8 cellular contexts compared by ENCODE assay signal in genomic region chr7:150685219-150686029, GRCh38. TPM values are rescaled to one million over a fixed set of nuclear protein-coding genes. Genes with fewer than 3 reads are reported as not detected.
DNase-seq lines count a peak whose midpoint lies in the region; ATAC-seq, FAIRE-seq and TF ChIP-seq lines count a peak whose summit lies in the region.

Gene GIMAP2 (plus strand): TSS chr7:150685706. CDS start chr7:150687060, 1,354 bp downstream.

- H3K27ac ChIP-seq in heart right ventricle, result peak within 1 kb of the TSS; percentile 55 to 94 (median 80)
- H3K27ac ChIP-seq in skin epidermis, result peak within 1 kb of the TSS; percentile 26 to 97 (median 83)

- no peak for TF ChIP-seq CTCF in heart right ventricle (IDR thresholded peaks at IDR 0.05)

- ATAC-seq in GM21381 (IDR thresholded peaks at IDR 0.05; ENCODE audit: unreplicated experiment) (peak; percentile 98), heart right ventricle (peak in 7 of 8 donors; percentile 61 to 92 (median 89))
- peak; percentile 89 for ATAC-seq in activated CD8-positive, alpha-beta T cell treated with anti-CD3 and anti-CD28 coated beads, Interleukin-2, amount 10 ng/mL, durations not matched to agents 7 days and 5 days

- H3K9me3 ChIP-seq in heart right ventricle, result peaks cover 0 to 5% (median 0%) of the 10 kb centered on the region in 11 donors

- no peaks in the 10 kb centered on the region for H3K27me3 Mint-ChIP-seq in activated CD8-positive, alpha-beta T cell treated with anti-CD3 and anti-CD28 coated beads, Interleukin-2, amount 10 ng/mL, durations not matched to agents 7 days and 5 days (ENCODE audit: low read depth)

- peaks cover 0 to 24% (median 5%) of the 10 kb centered on the region in 9 donors for H3K36me3 ChIP-seq in heart right ventricle

- peaks cover 76% of the 10 kb centered on the region for H3K4me1 Mint-ChIP-seq in activated CD8-positive, alpha-beta T cell treated with anti-CD3 and anti-CD28 coated beads, Interleukin-2, amount 10 ng/mL, durations not matched to agents 7 days and 5 days (ENCODE audit: low read depth)

- peak within 1 kb of the TSS; percentile 95 for H3K4me3 Mint-ChIP-seq in activated CD8-positive, alpha-beta T cell treated with anti-CD3 and anti-CD28 coated beads, Interleukin-2, amount 10 ng/mL, durations not matched to agents 7 days and 5 days

- 31 to 57% methylated on average over 6 of the region's 6 CpGs for WGBS in heart right ventricle, 2 donors

- peak within 1 kb of the TSS; percentile 97 for H3K27ac Mint-ChIP-seq in activated CD8-positive, alpha-beta T cell treated with anti-CD3 and anti-CD28 coated beads, Interleukin-2, amount 10 ng/mL, durations not matched to agents 7 days and 5 days

- H3K4me1 ChIP-seq in heart right ventricle, result peaks cover 0 to 45% (median 12%) of the 10 kb centered on the region in 9 donors

- H3K36me3 Mint-ChIP-seq in activated CD8-positive, alpha-beta T cell treated with anti-CD3 and anti-CD28 coated beads, Interleukin-2, amount 10 ng/mL, durations not matched to agents 7 days and 5 days (ENCODE audit: low read depth), result peaks cover 83% of the 10 kb centered on the region

- H3K4me3 ChIP-seq in GM08714 (ENCODE audit: low read length) (peak within 1 kb of the TSS; percentile 92), heart right ventricle (peak within 1 kb of the TSS; percentile 14 to 67 (median 52)), skin epidermis (peak within 1 kb of the TSS; percentile 15 to 47 (median 39))

- DNase-seq in HTR-8/SVneo (ENCODE audit: insufficient read length, low spot score) (peak; percentile 19), heart right ventricle (peak in 1 of 2 donors; percentile 23), cerebellum (ENCODE audit: low spot score) (no peak), NCI-H146 (lab: John Stamatoyannopoulos, UW) (no peak)
- DNase-seq in activated CD8-positive, alpha-beta T cell treated with anti-CD3 and anti-CD28 coated beads, Interleukin-2, amount 10 ng/mL, durations not matched to agents 7 days and 5 days, result peak; percentile 50

- no peaks in the 10 kb centered on the region for H3K27me3 ChIP-seq in heart right ventricle

- CTCF ChIA-PET in activated CD8-positive, alpha-beta T cell treated with anti-CD3 and anti-CD28 coated beads, Interleukin-2, amount 10 ng/mL, durations not matched to agents 7 days and 5 days (lab: Charles Lee), result interaction anchor here (0.7 to 2.8 kb wide), 19 partner anchors 9 to 274 kb away, joined by 3 to 9 read pairs (median 4); partner anchors contain the start of genes GIMAP1, GIMAP6 and GIMAP7

- POLR2A ChIA-PET in activated CD8-positive, alpha-beta T cell treated with anti-CD3 and anti-CD28 coated beads, Interleukin-2, amount 10 ng/mL, durations not matched to agents 7 days and 5 days (lab: Charles Lee), result interaction anchor here (0.7 to 2.3 kb wide), 20 partner anchors 9 to 236 kb away, joined by 3 to 15 read pairs (median 4); partner anchors contain the start of genes GIMAP1, GIMAP4, GIMAP5 and GIMAP7

- peaks cover 42% of the 10 kb centered on the region for H3K9me3 Mint-ChIP-seq in activated CD8-positive, alpha-beta T cell treated with anti-CD3 and anti-CD28 coated beads, Interleukin-2, amount 10 ng/mL, durations not matched to agents 7 days and 5 days (ENCODE audit: insufficient read depth)

- intact Hi-C loops in heart right ventricle (cut with DNase I), result loop anchor here in 2 of 10 donors (5.0 to 10.0 kb wide), 2 partner anchors 49 to 57 kb away; partner anchors contain the start of gene GIMAP5 (in 1 of the 2)

- FAIRE-seq in HTR-8/SVneo (lab: Jason Lieb, UNC), result no peak

RNA-seq across cellular contexts. Expression of gene GIMAP2, which starts in this region (rescaled TPM):
- total RNA-seq in activated CD8-positive, alpha-beta T cell treated with anti-CD3 and anti-CD28 coated beads, Interleukin-2, amount 10 ng/mL, durations not matched to agents 7 days and 5 days, result 10 to 100 TPM; 79.0 to 82.9 TPM
- total RNA-seq in heart right ventricle, result 10 to 100 TPM in 1 of 10 donors, 1 to 10 TPM in 9; 2.1 to 17.5 (median 4.6) TPM
- 1 to 10 TPM; 5.3 to 5.8 TPM for polyA plus RNA-seq in heart right ventricle
- 3.1 TPM for total RNA-seq in cerebellum

Comparison
In these comparisons a context has a peak if more than half of its experiments do, and no peak if none do; other contexts are left out.
1. RNA of gene GIMAP2 (total RNA-seq): 79.0 to 82.9 TPM in activated CD8-positive, alpha-beta T cell treated with anti-CD3 and anti-CD28 coated beads, Interleukin-2, amount 10 ng/mL, durations not matched to agents 7 days and 5 days; 2.1 to 17.5 TPM in heart right ventricle and 3.1 TPM in cerebellum (single experiment); every median in the first group is over 4 times any median in the second.
2. H3K4me3 ChIP-seq: peak in every context shown above with its lines; median percentile 92 in GM08714; 52 in heart right ventricle; 39 in skin epidermis.
3. DNase-seq: peak in HTR-8/SVneo (single experiment) and activated CD8-positive, alpha-beta T cell treated with anti-CD3 and anti-CD28 coated beads, Interleukin-2, amount 10 ng/mL, durations not matched to agents 7 days and 5 days (single experiment); none in cerebellum (single experiment) and NCI-H146 (single experiment).
4. Peak in every context shown above with its lines, with median percentiles within 50 percentile points of each other: ATAC-seq.